In genomic region chr4:142350886-142351285, GRCh38 we compare ENCODE assay signal across 13 cellular contexts.
DNase-seq lines count a peak whose midpoint lies in the region; ATAC-seq and TF ChIP-seq lines count a peak whose summit lies in the region.
"Had no signal": no experiment of that assay in that cellular context is flagged by ENCODE, and none has a peak within 500 bp of the region (broad histone marks: within the 10 kb centered on the region; RNA-seq: fewer than 3 reads in every experiment).

No MANE protein-coding gene starts in this region.

- H3K27me3 Mint-ChIP-seq in naive thymus-derived CD4-positive, alpha-beta T cell: no peaks in the 10 kb centered on the region
- no peaks in the 10 kb centered on the region for H3K27me3 Mint-ChIP-seq in type B pancreatic cell

- CTCF ChIA-PET in naive thymus-derived CD4-positive, alpha-beta T cell (lab: Charles Lee): interaction anchor here (0.6 to 4.1 kb wide), 9 partner anchors 10 to 371 kb away, joined by 3 to 22 read pairs (median 4); no protein-coding TSS in a partner anchor

- no peak overlapping the region for H3K4me3 ChIP-seq in astrocyte of the spinal cord (ENCODE audit: low read depth, low read length)
- H3K4me3 ChIP-seq in naive thymus-derived CD4-positive, alpha-beta T cell (ENCODE audit: low read length): no peak overlapping the region
- H3K4me3 ChIP-seq: esophagus muscularis mucosa, skin epidermis had no signal

- H3K4me1 ChIP-seq in naive thymus-derived CD4-positive, alpha-beta T cell (ENCODE audit: control insufficient read depth in 2 of 2, insufficient read depth in 2 of 2, low read length in 2 of 2): peaks cover 58 to 84% of the 10 kb centered on the region in 2 donors

- ATAC-seq in naive thymus-derived CD4-positive, alpha-beta T cell: no peak
- ATAC-seq: HCT116 had no signal

- peak overlapping the region; percentile 35 for H3K27ac ChIP-seq in naive thymus-derived CD4-positive, alpha-beta T cell (ENCODE audit: low read depth, low read length)

- POLR2A ChIA-PET in naive thymus-derived CD4-positive, alpha-beta T cell (lab: Charles Lee): interaction anchor here (1.0 to 2.2 kb wide), 6 partner anchors 14 to 353 kb away, joined by 3 to 10 read pairs (median 6); no protein-coding TSS in a partner anchor

- H3K4me1 Mint-ChIP-seq in naive thymus-derived CD4-positive, alpha-beta T cell: peaks cover 54 to 100% (median 100%) of the 10 kb centered on the region in 7 donors
- peaks cover 23% of the 10 kb centered on the region for H3K4me1 Mint-ChIP-seq in type B pancreatic cell (ENCODE audit: unreplicated experiment)

- no peaks in the 10 kb centered on the region for H3K36me3 ChIP-seq in naive thymus-derived CD4-positive, alpha-beta T cell (ENCODE audit: control insufficient read depth in 2 of 3, insufficient read depth in 3 of 3, low read length in 3 of 3)
- H3K36me3 ChIP-seq: esophagus muscularis mucosa had no signal

- H3K9me3 ChIP-seq in naive thymus-derived CD4-positive, alpha-beta T cell (ENCODE audit: control insufficient read depth in 2 of 3, low read length in 3 of 3): no peaks in the 10 kb centered on the region
- H3K9me3 ChIP-seq: esophagus muscularis mucosa had no signal

- intact Hi-C loops in naive thymus-derived CD4-positive, alpha-beta T cell (cut with micrococcal nuclease): loop anchor here in 1 of 2 donors (5.0 kb wide), 2 partner anchors 69 to 224 kb away; no protein-coding TSS in a partner anchor

- in situ Hi-C loops in astrocyte of the spinal cord (cut with HindIII; ENCODE audit: low sequenced_read_pairs): no loop called here

- H3K27me3 ChIP-seq in naive thymus-derived CD4-positive, alpha-beta T cell (ENCODE audit: control insufficient read depth in 2 of 2, insufficient read depth in 2 of 2, low read length in 2 of 2): no peaks in the 10 kb centered on the region
- H3K27me3 ChIP-seq: esophagus muscularis mucosa had no signal

- TF ChIP-seq CTCF in astrocyte of the spinal cord (IDR thresholded peaks at IDR 0.05; ENCODE audit: low read depth, low read length): no peak
- TF ChIP-seq CTCF in type B pancreatic cell (conservative IDR thresholded peaks at IDR 0.05): no peak

- H3K27ac Mint-ChIP-seq in naive thymus-derived CD4-positive, alpha-beta T cell: peak overlapping the region in 8 of 9 donors; percentile 23 to 94 (median 85)
- no peak overlapping the region for H3K27ac Mint-ChIP-seq in type B pancreatic cell

- no peaks in the 10 kb centered on the region for H3K9me3 Mint-ChIP-seq in naive thymus-derived CD4-positive, alpha-beta T cell
- no peaks in the 10 kb centered on the region for H3K9me3 Mint-ChIP-seq in type B pancreatic cell

- DNase-seq in COLO668 (lab: John Stamatoyannopoulos, UW; ENCODE audit: unreplicated experiment): peak; percentile 47
- DNase-seq in NCI-H2081 treated with DMSO at 0.1 percent for 48 hours (lab: John Stamatoyannopoulos, UW): peak; percentile 30
- DNase-seq in astrocyte of the spinal cord (ENCODE audit: low read depth, low spot score): peak; percentile 39
- DNase-seq in naive thymus-derived CD4-positive, alpha-beta T cell: no peak
- DNase-seq in type B pancreatic cell (ENCODE audit: extremely low spot score, unreplicated experiment): no peak
- no peak for DNase-seq in OCI-M2 (lab: John Stamatoyannopoulos, UW; ENCODE audit: unreplicated experiment)
- DNase-seq in T1000 (lab: John Stamatoyannopoulos, UW): no peak
- DNase-seq in DMS 273 treated with DMSO at 0.1 percent for 48 hours (lab: John Stamatoyannopoulos, UW): no peak
- DNase-seq: activated CD4-positive, alpha-beta T cell treated with anti-CD3 and anti-CD28 coated beads for 1 hour; anterior cingulate cortex had no signal

- H3K36me3 Mint-ChIP-seq in naive thymus-derived CD4-positive, alpha-beta T cell: peaks cover 0 to 16% (median 2%) of the 10 kb centered on the region in 5 donors
- H3K36me3 Mint-ChIP-seq in type B pancreatic cell: no peaks in the 10 kb centered on the region

- peak overlapping the region in 8 of 10 donors; percentile 18 to 79 (median 36) for H3K4me3 Mint-ChIP-seq in naive thymus-derived CD4-positive, alpha-beta T cell
- H3K4me3 Mint-ChIP-seq in type B pancreatic cell: no peak overlapping the region

Comparison
In these comparisons a context has a peak if more than half of its experiments do, and no peak if none do; other contexts are left out.
1. DNase-seq: peak in COLO668 (single experiment), NCI-H2081 treated with DMSO at 0.1 percent for 48 hours (single experiment) and astrocyte of the spinal cord (single experiment); none in naive thymus-derived CD4-positive, alpha-beta T cell (0 of 9), type B pancreatic cell (single experiment), OCI-M2 (single experiment), T1000 (single experiment) and DMS 273 treated with DMSO at 0.1 percent for 48 hours (single experiment).